Comparison of ENCODE assay signal across 1 cellular context in the genomic region with DNA sequence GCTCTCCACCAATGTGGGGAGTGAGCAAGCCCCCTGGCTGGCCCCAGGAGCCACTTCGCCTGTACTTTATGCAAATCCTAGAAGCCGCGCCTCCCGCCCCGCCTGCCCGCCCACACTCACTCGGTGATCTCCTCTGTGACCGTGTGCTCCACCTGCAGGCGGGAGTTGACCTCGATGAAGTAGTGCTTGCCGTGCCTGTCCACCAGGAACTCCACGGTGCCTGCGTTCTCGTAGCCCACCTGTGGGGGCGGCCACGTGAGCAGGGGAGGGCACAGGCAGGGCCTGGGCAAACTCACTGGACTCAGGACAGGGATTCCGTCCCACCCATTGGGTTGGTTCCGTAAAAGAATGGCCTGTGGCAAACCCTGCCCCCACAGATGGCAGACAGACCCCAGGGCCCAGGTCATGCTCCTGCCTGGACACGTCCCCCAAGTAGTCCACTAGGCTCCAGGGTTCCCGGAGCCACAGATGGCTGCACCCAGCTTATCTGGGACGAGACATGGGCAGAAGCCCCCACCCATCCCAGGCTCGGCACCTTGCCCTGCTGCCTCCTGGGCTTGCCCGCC.
TF ChIP-seq lines count a peak whose summit lies in the region.

No MANE protein-coding gene starts in this region.

TF ChIP-seq in WTC11, 78 proteins besides CTCF, POLR2A, EP300 and RAD21 (continued from another document):
- TF ChIP-seq, protein P1, sequence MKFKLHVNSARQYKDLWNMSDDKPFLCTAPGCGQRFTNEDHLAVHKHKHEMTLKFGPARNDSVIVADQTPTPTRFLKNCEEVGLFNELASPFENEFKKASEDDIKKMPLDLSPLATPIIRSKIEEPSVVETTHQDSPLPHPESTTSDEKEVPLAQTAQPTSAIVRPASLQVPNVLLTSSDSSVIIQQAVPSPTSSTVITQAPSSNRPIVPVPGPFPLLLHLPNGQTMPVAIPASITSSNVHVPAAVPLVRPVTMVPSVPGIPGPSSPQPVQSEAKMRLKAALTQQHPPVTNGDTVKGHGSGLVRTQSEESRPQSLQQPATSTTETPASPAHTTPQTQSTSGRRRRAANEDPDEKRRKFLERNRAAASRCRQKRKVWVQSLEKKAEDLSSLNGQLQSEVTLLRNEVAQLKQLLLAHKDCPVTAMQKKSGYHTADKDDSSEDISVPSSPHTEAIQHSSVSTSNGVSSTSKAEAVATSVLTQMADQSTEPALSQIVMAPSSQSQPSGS (CRISPR knock-in tag; IDR thresholded peaks at IDR 0.05; ENCODE audit: borderline replicate concordance, low read depth) = no peak
- TF ChIP-seq, protein P2, sequence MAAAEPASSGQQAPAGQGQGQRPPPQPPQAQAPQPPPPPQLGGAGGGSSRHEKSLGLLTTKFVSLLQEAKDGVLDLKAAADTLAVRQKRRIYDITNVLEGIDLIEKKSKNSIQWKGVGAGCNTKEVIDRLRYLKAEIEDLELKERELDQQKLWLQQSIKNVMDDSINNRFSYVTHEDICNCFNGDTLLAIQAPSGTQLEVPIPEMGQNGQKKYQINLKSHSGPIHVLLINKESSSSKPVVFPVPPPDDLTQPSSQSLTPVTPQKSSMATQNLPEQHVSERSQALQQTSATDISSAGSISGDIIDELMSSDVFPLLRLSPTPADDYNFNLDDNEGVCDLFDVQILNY (CRISPR knock-in tag; IDR thresholded peaks at IDR 0.05) = no peak
- no peak for TF ChIP-seq TEAD1 (CRISPR knock-in tag; IDR thresholded peaks at IDR 0.05)
